In genomic region chr9:6703898-6704639, GRCh38 we compare ENCODE assay signal across 8 cellular contexts. TPM values are rescaled to one million over a fixed set of nuclear protein-coding genes. Genes with fewer than 3 reads are reported as not detected.
A peak's percentile ranks its signal among the peaks of the same experiment; 100 is the strongest.
DNase-seq lines count a peak whose midpoint lies in the region; ATAC-seq and TF ChIP-seq lines count a peak whose summit lies in the region.

No MANE protein-coding gene starts in this region.

- no peaks in the 10 kb centered on the region for H3K4me1 Mint-ChIP-seq in glutamatergic neuron (ENCODE audit: low read depth, unreplicated experiment)
- H3K4me1 Mint-ChIP-seq in osteocyte (ENCODE audit: unreplicated experiment) = peaks cover 5% of the 10 kb centered on the region

- no peaks in the 10 kb centered on the region for H3K9me3 ChIP-seq in tibial artery

- TF ChIP-seq CTCF in glutamatergic neuron (IDR thresholded peaks at IDR 0.05; ENCODE audit: partially characterized antibody, unreplicated experiment) = no peak
- TF ChIP-seq CTCF in osteocyte (IDR thresholded peaks at IDR 0.05) = no peak
- no peak for TF ChIP-seq CTCF in tibial artery (IDR thresholded peaks at IDR 0.05)

- H3K27ac ChIP-seq in tibial artery = peak overlapping the region; percentile 36 to 74

- H3K27me3 Mint-ChIP-seq in glutamatergic neuron (ENCODE audit: unreplicated experiment) = no peaks in the 10 kb centered on the region
- peaks cover 6% of the 10 kb centered on the region for H3K27me3 Mint-ChIP-seq in osteocyte (ENCODE audit: unreplicated experiment)

- peaks cover 0 to 3% (median 1%) of the 10 kb centered on the region in 4 donors for H3K4me1 ChIP-seq in tibial artery

- peak overlapping the region; percentile 54 to 60 for H3K4me3 ChIP-seq in tibial artery

- peak; percentile 84 for ATAC-seq in GM21529 (IDR thresholded peaks at IDR 0.05; ENCODE audit: unreplicated experiment)

- intact Hi-C loops in tibial artery (cut with DNase I; ENCODE audit: low total_unique reads) = loop anchor here (5.0 kb wide), 1 partner anchor 53 kb away; the partner anchor contains the start of gene KDM4C

- H3K36me3 ChIP-seq in tibial artery = no peaks in the 10 kb centered on the region

- H3K27ac Mint-ChIP-seq in glutamatergic neuron (ENCODE audit: unreplicated experiment) (peak overlapping the region; percentile 95), osteocyte (ENCODE audit: unreplicated experiment) (peak overlapping the region; percentile 78)

- H3K4me3 Mint-ChIP-seq in glutamatergic neuron (ENCODE audit: unreplicated experiment) (peak overlapping the region; percentile 98), osteocyte (ENCODE audit: unreplicated experiment) (peak overlapping the region; percentile 86)

- peaks cover 6% of the 10 kb centered on the region for H3K9me3 Mint-ChIP-seq in glutamatergic neuron (ENCODE audit: unreplicated experiment)
- H3K9me3 Mint-ChIP-seq in osteocyte (ENCODE audit: unreplicated experiment) = no peaks in the 10 kb centered on the region

- H3K36me3 Mint-ChIP-seq in glutamatergic neuron (ENCODE audit: unreplicated experiment) (peaks cover 3% of the 10 kb centered on the region), osteocyte (ENCODE audit: unreplicated experiment) (no peaks in the 10 kb centered on the region)

- DNase-seq in DMS153 (lab: John Stamatoyannopoulos, UW) (peak; percentile 81), KG1 (lab: John Stamatoyannopoulos, UW) (peak; percentile 76), glutamatergic neuron (peak; percentile 90), osteocyte (ENCODE audit: extremely low spot score, unreplicated experiment) (no peak), tibial artery (peak; percentile 48 to 85)
- peak; percentile 80 for DNase-seq in activated gamma-delta T cell treated with anti-CD3 and anti-CD28 coated beads, Interleukin-2, amount 50 U/mL, for 16 hours (ENCODE audit: low read depth)

- peak; percentile 89 for TF ChIP-seq POLR2A in Raji (IDR thresholded peaks at IDR 0.05; ENCODE audit: insufficient read depth, low read depth, low read length)

- H3K27me3 ChIP-seq in tibial artery = no peaks in the 10 kb centered on the region

RNA-seq across cellular contexts. Expression of gene KDM4C, which starts 53.7 kb away (rescaled TPM):
- total RNA-seq in glutamatergic neuron (ENCODE audit: unreplicated experiment) (63.5 TPM), osteocyte (23.5 and 25.3 TPM in 2 replicates)

RNA-seq across cellular contexts. Expression of gene GLDC, which starts 58.5 kb away (rescaled TPM):
- total RNA-seq in glutamatergic neuron (ENCODE audit: unreplicated experiment) (42.9 TPM), osteocyte (0.71 and 0.78 TPM in 2 replicates)

Comparison
In these comparisons a context has a peak if more than half of its experiments do, and no peak if none do; other contexts are left out.
1. RNA of gene GLDC, which starts 58.5 kb away (total RNA-seq): 42.9 TPM in glutamatergic neuron (single experiment); 0.71 to 0.78 TPM in osteocyte; every median in the first group is over 10 times any median in the second.